In the genomic region with DNA sequence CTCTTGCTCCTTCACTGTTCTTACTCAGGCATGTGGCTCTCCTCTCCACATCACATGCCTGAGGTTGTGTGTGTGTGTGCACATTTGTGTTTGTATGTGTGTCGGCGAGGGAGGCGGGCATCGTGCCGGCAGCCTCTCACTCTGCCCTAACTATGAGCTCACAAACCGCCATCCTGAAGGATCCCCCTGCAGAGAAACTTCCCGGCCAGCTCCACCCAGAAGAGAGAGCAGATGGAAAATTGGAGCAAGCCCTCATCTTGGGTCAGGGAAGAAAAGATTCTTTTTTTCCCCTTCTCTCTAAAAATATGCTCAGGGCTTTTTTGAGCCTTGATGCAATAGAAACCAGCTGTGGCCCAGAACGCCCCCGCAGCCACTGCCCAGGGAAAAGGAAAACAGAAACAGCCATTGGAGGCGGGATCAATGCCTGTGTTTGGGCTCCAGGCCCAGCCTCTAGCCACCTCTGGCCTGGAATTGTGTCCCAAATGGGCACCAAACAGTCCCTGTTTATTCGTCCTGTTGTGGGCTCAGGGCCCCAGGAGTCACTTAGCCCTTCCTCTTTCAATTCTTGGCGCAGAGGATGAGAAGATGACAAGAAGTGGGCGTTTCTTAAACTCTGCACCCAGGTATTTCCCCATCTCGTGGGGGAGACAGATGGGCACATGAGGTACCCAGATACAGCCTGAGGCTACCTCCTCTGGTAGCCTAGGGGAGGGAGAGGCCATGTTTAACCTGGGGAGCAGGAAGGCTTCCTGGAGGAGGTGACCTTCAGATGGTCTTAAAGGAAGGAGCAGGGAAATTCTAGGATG, we compare ENCODE assay signal across 8 cellular contexts.
DNase-seq lines count a peak whose midpoint lies in the region; ATAC-seq, FAIRE-seq and TF ChIP-seq lines count a peak whose summit lies in the region.

No MANE protein-coding gene starts in this region.

- TF ChIP-seq POLR2A in vagina (IDR thresholded peaks at IDR 0.05): no peak

- H3K36me3 ChIP-seq in astrocyte (ENCODE audit: insufficient read depth, low read length) (no peaks in the 10 kb centered on the region), vagina (no peaks in the 10 kb centered on the region), PC-9 (ENCODE audit: low read depth) (no peaks in the 10 kb centered on the region)

- H3K27ac Mint-ChIP-seq in astrocyte (ENCODE audit: unreplicated experiment) (no peak overlapping the region), memory B cell (peak overlapping the region; percentile 11)

- TF ChIP-seq CTCF in astrocyte (IDR thresholded peaks at IDR 0.05; ENCODE audit: insufficient read depth, low read depth, low read length) (no peak), vagina (IDR thresholded peaks at IDR 0.05) (no peak), PC-9 (conservative IDR thresholded peaks at IDR 0.05) (no peak)

- POLR2A ChIA-PET in PC-9 (lab: Charles Lee; ENCODE audit: unreplicated experiment): no interaction called here

- no peaks in the 10 kb centered on the region for H3K27me3 ChIP-seq in astrocyte (ENCODE audit: insufficient read depth, low read length)
- no peaks in the 10 kb centered on the region for H3K27me3 ChIP-seq in vagina
- H3K27me3 ChIP-seq in PC-9 (ENCODE audit: insufficient read depth, low read depth): no peaks in the 10 kb centered on the region

- BruUV-seq in PC-9 (replicated peaks; lab: Mats Ljungman, UMichigan): no TSS peak

- ATAC-seq in GM21619 (IDR thresholded peaks at IDR 0.05; ENCODE audit: unreplicated experiment) (peak; percentile 54), memory B cell (ENCODE audit: low read depth) (peak; percentile 91), GM19395 (IDR thresholded peaks at IDR 0.05; ENCODE audit: unreplicated experiment) (no peak)

- no peak for FAIRE-seq in astrocyte (lab: Jason Lieb, UNC)

- H3K27me3 Mint-ChIP-seq in astrocyte (ENCODE audit: low read depth, unreplicated experiment): peaks cover 2% of the 10 kb centered on the region
- peaks cover 3% of the 10 kb centered on the region for H3K27me3 Mint-ChIP-seq in memory B cell

- H2AFZ ChIP-seq in astrocyte (ENCODE audit: low read depth, low read length) (peak overlapping the region; percentile 52), PC-9 (no peak overlapping the region)

- H3K9me2 ChIP-seq in PC-9 (ENCODE audit: insufficient read depth): no peaks in the 10 kb centered on the region

- H4K20me1 ChIP-seq in astrocyte (ENCODE audit: insufficient read depth, low read length) (no peaks in the 10 kb centered on the region), PC-9 (ENCODE audit: insufficient read depth) (no peaks in the 10 kb centered on the region)

- H3K9ac ChIP-seq in astrocyte (ENCODE audit: low read length): peak overlapping the region; percentile 44

- intact Hi-C loops in vagina (cut with DNase I) (no loop called here), PC-9 (cut with micrococcal nuclease; ENCODE audit: unreplicated experiment) (no loop called here)

- peaks cover 9% of the 10 kb centered on the region; the same call in 1 of the 2 replicates for H3F3A ChIP-seq in PC-9 (ENCODE audit: insufficient read depth, low read depth)

- H3K36me3 Mint-ChIP-seq in astrocyte (ENCODE audit: low read depth, unreplicated experiment) (no peaks in the 10 kb centered on the region), memory B cell (no peaks in the 10 kb centered on the region)

- peak; percentile 61 for DNase-seq in AG08395 (ENCODE audit: low spot score)
- peak; percentile 84 for DNase-seq in astrocyte (ENCODE audit: low read depth)
- DNase-seq in memory B cell (ENCODE audit: low spot score in 2 of 2): peak in 1 of 2 donors; percentile 13
- no peak for DNase-seq in vagina (ENCODE audit: extremely low spot score in 2 of 2)
- no peak for DNase-seq in effector CD8-positive, alpha-beta T cell (lab: John Stamatoyannopoulos, UW)
- no peak for DNase-seq in PC-9

- no peak overlapping the region for H3K4me3 ChIP-seq in astrocyte (ENCODE audit: insufficient read depth, low read depth, low read length)
- no peak overlapping the region for H3K4me3 ChIP-seq in vagina
- H3K4me3 ChIP-seq in PC-9: no peak overlapping the region

- H3K4me2 ChIP-seq in astrocyte (ENCODE audit: low read length) (peak overlapping the region; percentile 65), PC-9 (no peak overlapping the region)

- H3K4me1 Mint-ChIP-seq in astrocyte (ENCODE audit: low read depth, unreplicated experiment) (peaks cover 47% of the 10 kb centered on the region), memory B cell (peaks cover 30% of the 10 kb centered on the region)

- H3K9me3 Mint-ChIP-seq in astrocyte (ENCODE audit: unreplicated experiment) (no peaks in the 10 kb centered on the region), memory B cell (no peaks in the 10 kb centered on the region)

- CTCF ChIA-PET in PC-9 (lab: Charles Lee): no interaction called here

- H3K27ac ChIP-seq in astrocyte (ENCODE audit: low read depth, low read length) (peak overlapping the region; percentile 71), vagina (peak overlapping the region; percentile 84), PC-9 (no peak overlapping the region)

- H3K4me1 ChIP-seq in astrocyte (ENCODE audit: insufficient read depth, low read length) (peaks cover 31% of the 10 kb centered on the region), vagina (peaks cover 48% of the 10 kb centered on the region), PC-9 (replicated peaks; ENCODE audit: insufficient read depth) (peaks cover 6% of the 10 kb centered on the region)

- H3K9me3 ChIP-seq in astrocyte (ENCODE audit: insufficient read depth, low read depth, low read length): no peaks in the 10 kb centered on the region
- no peaks in the 10 kb centered on the region for H3K9me3 ChIP-seq in vagina
- no peaks in the 10 kb centered on the region for H3K9me3 ChIP-seq in PC-9 (ENCODE audit: insufficient read depth, low read depth)

- H3K4me3 Mint-ChIP-seq in astrocyte (ENCODE audit: unreplicated experiment) (no peak overlapping the region), memory B cell (peak overlapping the region; percentile 12)

- H3K79me2 ChIP-seq in astrocyte (ENCODE audit: insufficient read depth, low read length): peaks cover 7% of the 10 kb centered on the region
- H3K79me2 ChIP-seq in PC-9 (ENCODE audit: low read depth): no peaks in the 10 kb centered on the region

Comparison
In these comparisons a context has a peak if more than half of its experiments do, and no peak if none do; other contexts are left out.
1. DNase-seq: peak in AG08395 (single experiment) and astrocyte (single experiment); none in vagina (0 of 2), effector CD8-positive, alpha-beta T cell (single experiment) and PC-9 (0 of 2).